In the genomic region with DNA sequence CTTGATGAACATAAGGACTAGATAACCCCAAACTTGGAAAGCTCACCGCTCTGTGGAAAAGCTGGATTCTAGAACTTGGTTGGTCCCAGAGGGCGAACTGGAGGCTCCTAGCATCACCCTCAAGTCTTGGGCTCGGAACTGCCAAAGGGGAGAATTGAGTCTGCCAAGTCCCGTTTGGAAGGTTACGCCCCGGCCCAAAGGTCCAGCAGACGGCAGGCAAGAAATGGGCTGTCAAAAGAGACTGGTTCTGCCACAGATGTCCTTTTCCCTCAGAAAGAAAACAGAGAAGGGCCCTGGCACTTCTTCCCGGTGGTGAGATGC, we compare ENCODE assay signal across 1 cellular context.
TF ChIP-seq lines count a peak whose summit lies in the region.

No MANE protein-coding gene starts in this region.

TF ChIP-seq in GM23338, 12 proteins besides CTCF, POLR2A, EP300 and RAD21 (continued from another document):
- TF ChIP-seq, protein P1, sequence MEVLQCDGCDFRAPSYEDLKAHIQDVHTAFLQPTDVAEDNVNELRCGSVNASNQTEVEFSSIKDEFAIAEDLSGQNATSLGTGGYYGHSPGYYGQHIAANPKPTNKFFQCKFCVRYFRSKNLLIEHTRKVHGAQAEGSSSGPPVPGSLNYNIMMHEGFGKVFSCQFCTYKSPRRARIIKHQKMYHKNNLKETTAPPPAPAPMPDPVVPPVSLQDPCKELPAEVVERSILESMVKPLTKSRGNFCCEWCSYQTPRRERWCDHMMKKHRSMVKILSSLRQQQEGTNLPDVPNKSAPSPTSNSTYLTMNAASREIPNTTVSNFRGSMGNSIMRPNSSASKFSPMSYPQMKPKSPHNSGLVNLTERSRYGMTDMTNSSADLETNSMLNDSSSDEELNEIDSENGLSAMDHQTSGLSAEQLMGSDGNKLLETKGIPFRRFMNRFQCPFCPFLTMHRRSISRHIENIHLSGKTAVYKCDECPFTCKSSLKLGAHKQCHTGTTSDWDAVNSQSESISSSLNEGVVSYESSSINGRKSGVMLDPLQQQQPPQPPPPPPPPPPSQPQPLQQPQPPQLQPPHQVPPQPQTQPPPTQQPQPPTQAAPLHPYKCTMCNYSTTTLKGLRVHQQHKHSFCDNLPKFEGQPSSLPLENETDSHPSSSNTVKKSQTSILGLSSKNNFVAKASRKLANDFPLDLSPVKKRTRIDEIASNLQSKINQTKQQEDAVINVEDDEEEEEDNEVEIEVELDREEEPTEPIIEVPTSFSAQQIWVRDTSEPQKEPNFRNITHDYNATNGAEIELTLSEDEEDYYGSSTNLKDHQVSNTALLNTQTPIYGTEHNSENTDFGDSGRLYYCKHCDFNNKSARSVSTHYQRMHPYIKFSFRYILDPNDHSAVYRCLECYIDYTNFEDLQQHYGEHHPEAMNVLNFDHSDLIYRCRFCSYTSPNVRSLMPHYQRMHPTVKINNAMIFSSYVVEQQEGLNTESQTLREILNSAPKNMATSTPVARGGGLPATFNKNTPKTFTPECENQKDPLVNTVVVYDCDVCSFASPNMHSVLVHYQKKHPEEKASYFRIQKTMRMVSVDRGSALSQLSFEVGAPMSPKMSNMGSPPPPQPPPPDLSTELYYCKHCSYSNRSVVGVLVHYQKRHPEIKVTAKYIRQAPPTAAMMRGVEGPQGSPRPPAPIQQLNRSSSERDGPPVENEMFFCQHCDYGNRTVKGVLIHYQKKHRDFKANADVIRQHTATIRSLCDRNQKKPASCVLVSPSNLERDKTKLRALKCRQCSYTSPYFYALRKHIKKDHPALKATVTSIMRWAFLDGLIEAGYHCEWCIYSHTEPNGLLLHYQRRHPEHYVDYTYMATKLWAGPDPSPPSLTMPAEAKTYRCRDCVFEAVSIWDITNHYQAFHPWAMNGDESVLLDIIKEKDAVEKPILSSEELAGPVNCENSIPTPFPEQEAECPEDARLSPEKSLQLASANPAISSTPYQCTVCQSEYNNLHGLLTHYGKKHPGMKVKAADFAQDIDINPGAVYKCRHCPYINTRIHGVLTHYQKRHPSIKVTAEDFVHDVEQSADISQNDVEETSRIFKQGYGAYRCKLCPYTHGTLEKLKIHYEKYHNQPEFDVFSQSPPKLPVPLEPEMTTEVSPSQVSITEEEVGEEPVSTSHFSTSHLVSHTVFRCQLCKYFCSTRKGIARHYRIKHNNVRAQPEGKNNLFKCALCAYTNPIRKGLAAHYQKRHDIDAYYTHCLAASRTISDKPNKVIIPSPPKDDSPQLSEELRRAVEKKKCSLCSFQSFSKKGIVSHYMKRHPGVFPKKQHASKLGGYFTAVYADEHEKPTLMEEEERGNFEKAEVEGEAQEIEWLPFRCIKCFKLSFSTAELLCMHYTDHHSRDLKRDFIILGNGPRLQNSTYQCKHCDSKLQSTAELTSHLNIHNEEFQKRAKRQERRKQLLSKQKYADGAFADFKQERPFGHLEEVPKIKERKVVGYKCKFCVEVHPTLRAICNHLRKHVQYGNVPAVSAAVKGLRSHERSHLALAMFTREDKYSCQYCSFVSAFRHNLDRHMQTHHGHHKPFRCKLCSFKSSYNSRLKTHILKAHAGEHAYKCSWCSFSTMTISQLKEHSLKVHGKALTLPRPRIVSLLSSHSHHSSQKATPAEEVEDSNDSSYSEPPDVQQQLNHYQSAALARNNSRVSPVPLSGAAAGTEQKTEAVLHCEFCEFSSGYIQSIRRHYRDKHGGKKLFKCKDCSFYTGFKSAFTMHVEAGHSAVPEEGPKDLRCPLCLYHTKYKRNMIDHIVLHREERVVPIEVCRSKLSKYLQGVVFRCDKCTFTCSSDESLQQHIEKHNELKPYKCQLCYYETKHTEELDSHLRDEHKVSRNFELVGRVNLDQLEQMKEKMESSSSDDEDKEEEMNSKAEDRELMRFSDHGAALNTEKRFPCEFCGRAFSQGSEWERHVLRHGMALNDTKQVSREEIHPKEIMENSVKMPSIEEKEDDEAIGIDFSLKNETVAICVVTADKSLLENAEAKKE (CRISPR knock-in tag; IDR thresholded peaks at IDR 0.05) = no peak
- no peak for TF ChIP-seq JUNB (IDR thresholded peaks at IDR 0.05; ENCODE audit: unreplicated experiment)
- TF ChIP-seq, protein P2, sequence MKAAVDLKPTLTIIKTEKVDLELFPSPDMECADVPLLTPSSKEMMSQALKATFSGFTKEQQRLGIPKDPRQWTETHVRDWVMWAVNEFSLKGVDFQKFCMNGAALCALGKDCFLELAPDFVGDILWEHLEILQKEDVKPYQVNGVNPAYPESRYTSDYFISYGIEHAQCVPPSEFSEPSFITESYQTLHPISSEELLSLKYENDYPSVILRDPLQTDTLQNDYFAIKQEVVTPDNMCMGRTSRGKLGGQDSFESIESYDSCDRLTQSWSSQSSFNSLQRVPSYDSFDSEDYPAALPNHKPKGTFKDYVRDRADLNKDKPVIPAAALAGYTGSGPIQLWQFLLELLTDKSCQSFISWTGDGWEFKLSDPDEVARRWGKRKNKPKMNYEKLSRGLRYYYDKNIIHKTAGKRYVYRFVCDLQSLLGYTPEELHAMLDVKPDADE (IDR thresholded peaks at IDR 0.05) = no peak
- TF ChIP-seq EZH2 (IDR thresholded peaks at IDR 0.05; ENCODE audit: low read depth, unreplicated experiment) = no peak
